8 cellular contexts compared by ENCODE assay signal in the genomic region with DNA sequence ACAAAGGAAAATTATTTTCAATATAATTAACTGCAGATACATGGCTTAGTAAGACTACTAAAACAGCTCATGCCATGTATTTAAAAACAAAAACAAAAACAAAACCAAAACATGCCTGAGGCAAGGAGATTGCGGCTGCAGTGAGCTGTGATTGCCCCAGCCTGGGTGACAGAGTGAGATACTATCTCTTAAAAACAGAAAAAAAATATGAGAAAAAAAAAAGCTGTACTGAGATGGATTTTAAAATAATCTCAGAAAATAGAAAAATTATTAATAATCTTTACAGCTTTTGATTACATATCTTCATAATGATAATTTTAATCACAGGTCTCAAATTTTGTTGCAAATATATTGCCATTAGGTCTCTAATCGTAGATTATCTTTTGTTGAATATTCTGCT. TPM values are rescaled to one million over a fixed set of nuclear protein-coding genes. Genes with fewer than 3 reads are reported as not detected.
DNase-seq lines count a peak whose midpoint lies in the region; ATAC-seq, FAIRE-seq and TF ChIP-seq lines count a peak whose summit lies in the region.

No MANE protein-coding gene starts in this region.

- CTCF ChIA-PET in endothelial cell of umbilical vein (lab: Charles Lee), result interaction anchor here (0.6 to 2.9 kb wide), 22 partner anchors 9 to 370 kb away, joined by 3 to 52 read pairs (median 4); partner anchors contain the start of genes LIN9 and PARP1

- H3K9me3 ChIP-seq in left ventricle myocardium inferior (replicated peaks) (no peaks in the 10 kb centered on the region), SJCRH30 (replicated peaks) (no peaks in the 10 kb centered on the region), endothelial cell of umbilical vein (replicated peaks; ENCODE audit: control insufficient read depth, insufficient read depth, low read length) (no peaks in the 10 kb centered on the region), thoracic aorta (no peaks in the 10 kb centered on the region), gastrocnemius medialis (no peaks in the 10 kb centered on the region)

- H3K36me3 ChIP-seq in left ventricle myocardium inferior (no peaks in the 10 kb centered on the region), SJCRH30 (no peaks in the 10 kb centered on the region), endothelial cell of umbilical vein (ENCODE audit: control insufficient read depth in 2 of 2, extremely low read depth in 1 of 2, insufficient read depth in 2 of 2, low read length in 2 of 2) (no peaks in the 10 kb centered on the region), thoracic aorta (no peaks in the 10 kb centered on the region), gastrocnemius medialis (no peaks in the 10 kb centered on the region)

- dilution Hi-C loops in endothelial cell of umbilical vein (cut with MboI; ENCODE audit: extremely low pct_ligation_motif_present, low sequenced_read_pairs), result no loop called here

- FAIRE-seq in endothelial cell of umbilical vein (lab: Jason Lieb, UNC), result no peak

- ATAC-seq in left cardiac atrium (no peak), thoracic aorta (ENCODE audit: insufficient number of reproducible peaks, low FRiP score, low read depth) (no peak), gastrocnemius medialis (no peak), HG03520 (IDR thresholded peaks at IDR 0.05; ENCODE audit: unreplicated experiment) (no peak)

- DNase-seq in left ventricle myocardium inferior (no peak), left cardiac atrium (no peak), SJCRH30 (no peak), endothelial cell of umbilical vein (ENCODE audit: low read depth, low spot score) (no peak), thoracic aorta (ENCODE audit: low spot score) (no peak), gastrocnemius medialis (no peak), NCI-H748 (lab: John Stamatoyannopoulos, UW; ENCODE audit: unreplicated experiment) (no peak)

- H3K4me1 ChIP-seq in left ventricle myocardium inferior (peaks cover 5% of the 10 kb centered on the region), SJCRH30 (no peaks in the 10 kb centered on the region; the same call in 1 of the 2 replicates), endothelial cell of umbilical vein (ENCODE audit: control insufficient read depth, extremely low read depth, insufficient read depth, low read length) (no peaks in the 10 kb centered on the region), thoracic aorta (ENCODE audit: control insufficient read depth in 1 of 2, low read depth in 2 of 2) (no peaks in the 10 kb centered on the region), gastrocnemius medialis (no peaks in the 10 kb centered on the region)

- H3K4me3 ChIP-seq in left ventricle myocardium inferior (peak overlapping the region; percentile 27), SJCRH30 (peak overlapping the region; percentile 33), endothelial cell of umbilical vein (replicated peaks in 1 of 3; ENCODE audit: insufficient read depth in 1 of 3, low read depth in 1 of 3, low read length in 3 of 3) (no peak overlapping the region), thoracic aorta (peak overlapping the region; percentile 45), gastrocnemius medialis (no peak overlapping the region)

- intact Hi-C loops in left ventricle myocardium inferior (cut with micrococcal nuclease), result no loop called here
- intact Hi-C loops in left cardiac atrium (cut with DNase I), result no loop called here
- intact Hi-C loops in endothelial cell of umbilical vein (cut with micrococcal nuclease), result loop anchor here (1.0 to 2.0 kb wide), 3 partner anchors 24 to 208 kb away; partner anchors contain the start of gene LIN9
- intact Hi-C loops in gastrocnemius medialis (cut with DNase I; ENCODE audit: low total_unique reads), result no loop called here

- H4K20me1 ChIP-seq in endothelial cell of umbilical vein (replicated peaks; ENCODE audit: control insufficient read depth, extremely low read depth, insufficient read depth, low read length), result no peaks in the 10 kb centered on the region

- POLR2A ChIA-PET in endothelial cell of umbilical vein (lab: Charles Lee), result no interaction called here

- peak overlapping the region; percentile 87 for H2AFZ ChIP-seq in endothelial cell of umbilical vein (ENCODE audit: low read depth, low read length)

- H3K27ac ChIP-seq in left ventricle myocardium inferior (replicated peaks) (no peak overlapping the region), SJCRH30 (no peak overlapping the region), endothelial cell of umbilical vein (ENCODE audit: insufficient read depth, low read depth, low read length) (no peak overlapping the region), thoracic aorta (no peak overlapping the region), gastrocnemius medialis (no peak overlapping the region)

- TF ChIP-seq CTCF in left ventricle myocardium inferior (IDR thresholded peaks at IDR 0.05; ENCODE audit: borderline replicate concordance) (no peak), endothelial cell of umbilical vein (IDR thresholded peaks at IDR 0.05; ENCODE audit: extremely low read depth in 1 of 2, insufficient read depth in 1 of 2, low read depth in 1 of 2, low read length in 2 of 2) (no peak), thoracic aorta (IDR thresholded peaks at IDR 0.05) (no peak), gastrocnemius medialis (IDR thresholded peaks at IDR 0.05 in 4 of 5, conservative IDR thresholded peaks at IDR 0.05 in 1 of 5) (no peak)

- no peak for TF ChIP-seq POLR2A in endothelial cell of umbilical vein (IDR thresholded peaks at IDR 0.05; ENCODE audit: low read depth, low read length)
- no peak for TF ChIP-seq POLR2A in gastrocnemius medialis (IDR thresholded peaks at IDR 0.05)

- H3K79me2 ChIP-seq in endothelial cell of umbilical vein (ENCODE audit: control insufficient read depth, insufficient read depth, low read length), result no peaks in the 10 kb centered on the region

- H3K9me1 ChIP-seq in endothelial cell of umbilical vein (replicated peaks; ENCODE audit: control insufficient read depth, extremely low read depth, insufficient read depth, low read length), result no peaks in the 10 kb centered on the region

- peak overlapping the region; percentile 70 for H3K4me2 ChIP-seq in endothelial cell of umbilical vein (ENCODE audit: insufficient read depth, low read length)

- in situ Hi-C loops in gastrocnemius medialis (cut with MboI; ENCODE audit: low sequenced_read_pairs in 4 of 4), result no loop called here

- H3K27me3 ChIP-seq in left ventricle myocardium inferior (ENCODE audit: low read depth), result no peaks in the 10 kb centered on the region
- no peaks in the 10 kb centered on the region for H3K27me3 ChIP-seq in SJCRH30
- H3K27me3 ChIP-seq in endothelial cell of umbilical vein (ENCODE audit: control insufficient read depth in 2 of 2, insufficient read depth in 2 of 2, low read length in 2 of 2), result no peaks in the 10 kb centered on the region
- no peaks in the 10 kb centered on the region for H3K27me3 ChIP-seq in thoracic aorta (replicated peaks; ENCODE audit: insufficient read depth)
- H3K27me3 ChIP-seq in gastrocnemius medialis, result no peaks in the 10 kb centered on the region

- no peak overlapping the region for H3K9ac ChIP-seq in endothelial cell of umbilical vein (replicated peaks; ENCODE audit: extremely low read depth, insufficient read depth, low read length)

- no TSS peak for BruUV-seq in endothelial cell of umbilical vein (replicated peaks; lab: Mats Ljungman, UMichigan)

TF ChIP-seq in endothelial cell of umbilical vein, 7 proteins besides CTCF, POLR2A, EP300 and RAD21:
- TF ChIP-seq, protein P1, sequence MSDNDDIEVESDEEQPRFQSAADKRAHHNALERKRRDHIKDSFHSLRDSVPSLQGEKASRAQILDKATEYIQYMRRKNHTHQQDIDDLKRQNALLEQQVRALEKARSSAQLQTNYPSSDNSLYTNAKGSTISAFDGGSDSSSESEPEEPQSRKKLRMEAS (IDR thresholded peaks at IDR 0.05; ENCODE audit: insufficient read depth, insufficient read length), result no peak
- TF ChIP-seq MYC (IDR thresholded peaks at IDR 0.05; ENCODE audit: low read depth, low read length), result no peak
- no peak for TF ChIP-seq POLR2AphosphoS5 (IDR thresholded peaks at IDR 0.05; ENCODE audit: insufficient read depth, low read depth, low read length)
- no peak for TF ChIP-seq FOS (IDR thresholded peaks at IDR 0.05; ENCODE audit: borderline replicate concordance, insufficient read depth, low read length)
- no peak for TF ChIP-seq EZH2 (IDR thresholded peaks at IDR 0.05; ENCODE audit: borderline replicate concordance, low read depth, low read length, severe bottlenecking)
- no peak for TF ChIP-seq GATA2 (IDR thresholded peaks at IDR 0.05; ENCODE audit: insufficient read depth, insufficient read length, low read depth, low read length)
- TF ChIP-seq JUN (IDR thresholded peaks at IDR 0.05; ENCODE audit: borderline replicate concordance, insufficient read depth, insufficient read length, low read depth), result no peak

RNA-seq across cellular contexts. Expression of gene LIN9, which starts 24.0 kb away (rescaled TPM):
- 19.5 TPM for total RNA-seq in left ventricle myocardium inferior
- total RNA-seq in left cardiac atrium, result 1 to 10 TPM; 2.9 to 4.1 TPM
- total RNA-seq in SJCRH30 (2014; rRNA removed; shearing (Covaris generic)), result 27.2 and 31.8 TPM in 2 replicates
- total RNA-seq in endothelial cell of umbilical vein, result 7.6 and 9.4 TPM in 2 replicates
- 2.0 and 2.5 TPM in 2 replicates for polyA plus RNA-seq in endothelial cell of umbilical vein
- 3.2 and 3.8 TPM in 2 replicates for polyA plus RNA-seq in endothelial cell of umbilical vein (2011; cell fraction: cytosol; rRNA removed)
- polyA plus RNA-seq in endothelial cell of umbilical vein (2011; cell fraction: nucleus; rRNA removed), result 3.9 and 5.9 TPM in 2 replicates
- 3.2 and 5.6 TPM in 2 replicates for polyA plus RNA-seq in endothelial cell of umbilical vein (2012)
- 2.1 and 3.3 TPM in 2 replicates for polyA minus RNA-seq in endothelial cell of umbilical vein
- 5.7 TPM for polyA minus RNA-seq in endothelial cell of umbilical vein (2011; cell fraction: cytosol; rRNA and poly(A)+ RNA removed)
- 5.0 and 5.6 TPM in 2 replicates for polyA minus RNA-seq in endothelial cell of umbilical vein (2011; cell fraction: nucleus; rRNA and poly(A)+ RNA removed)
- total RNA-seq in thoracic aorta, result 1 to 10 TPM; 1.3 to 1.6 TPM
- 1 to 10 TPM; 2.1 to 4.7 (median 2.8) TPM for total RNA-seq in gastrocnemius medialis

Comparison
In these comparisons a context has a peak if more than half of its experiments do, and no peak if none do; other contexts are left out.
1. H3K4me3 ChIP-seq: peak in left ventricle myocardium inferior (single experiment), SJCRH30 (single experiment) and thoracic aorta (single experiment); none in endothelial cell of umbilical vein (0 of 3) and gastrocnemius medialis (0 of 4).